In the genomic region with DNA sequence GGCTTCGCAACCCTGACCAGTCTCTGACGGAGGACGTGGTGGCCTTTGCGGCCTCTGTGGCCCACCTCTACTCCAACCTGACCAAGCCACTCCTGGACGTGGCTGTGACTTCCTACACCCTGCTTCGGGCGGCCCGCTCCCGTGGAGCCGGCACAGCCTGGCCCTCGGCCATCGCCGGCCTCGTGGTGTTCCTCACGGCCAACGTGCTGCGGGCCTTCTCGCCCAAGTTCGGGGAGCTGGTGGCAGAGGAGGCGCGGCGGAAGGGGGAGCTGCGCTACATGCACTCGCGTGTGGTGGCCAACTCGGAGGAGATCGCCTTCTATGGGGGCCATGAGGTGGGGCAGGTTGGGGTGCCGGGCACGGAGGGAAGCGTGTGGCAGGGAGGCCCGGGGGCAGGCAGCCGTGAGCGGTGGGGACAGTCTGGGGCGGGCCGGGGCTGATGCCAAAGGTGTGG, we compare ENCODE assay signal across 8 cellular contexts. TPM values are rescaled to one million over a fixed set of nuclear protein-coding genes. Genes with fewer than 3 reads are reported as not detected.
DNase-seq lines count a peak whose midpoint lies in the region; ATAC-seq and TF ChIP-seq lines count a peak whose summit lies in the region.

No MANE protein-coding gene starts in this region.

- H3K9me3 ChIP-seq in adipocyte (ENCODE audit: control insufficient read depth, low read length) (no peaks in the 10 kb centered on the region), thoracic aorta (no peaks in the 10 kb centered on the region)

- H3K27me3 ChIP-seq in adipocyte (replicated peaks; ENCODE audit: control insufficient read depth, insufficient read depth, low read length) (no peaks in the 10 kb centered on the region), thoracic aorta (replicated peaks; ENCODE audit: insufficient read depth) (no peaks in the 10 kb centered on the region)

- TF ChIP-seq CTCF in thoracic aorta (IDR thresholded peaks at IDR 0.05), result no peak

- peaks cover 22% of the 10 kb centered on the region for H3K36me3 Mint-ChIP-seq in activated CD4-positive, alpha-beta T cell treated with anti-CD3 and anti-CD28 coated beads, Interleukin-2, amount 10 ng/mL, durations not matched to agents 7 days and 5 days (ENCODE audit: low read depth)
- H3K36me3 Mint-ChIP-seq in memory B cell, result peaks cover 3% of the 10 kb centered on the region

- H3K9me3 Mint-ChIP-seq in activated CD4-positive, alpha-beta T cell treated with anti-CD3 and anti-CD28 coated beads, Interleukin-2, amount 10 ng/mL, durations not matched to agents 7 days and 5 days, result no peaks in the 10 kb centered on the region
- no peaks in the 10 kb centered on the region for H3K9me3 Mint-ChIP-seq in memory B cell

- peak overlapping the region; percentile 80 for H3K9ac ChIP-seq in adipocyte (ENCODE audit: low read length)

- POLR2A ChIA-PET in activated CD4-positive, alpha-beta T cell treated with anti-CD3 and anti-CD28 coated beads, Interleukin-2, amount 10 ng/mL, durations not matched to agents 7 days and 5 days (lab: Charles Lee), result no interaction called here

- H3K4me3 ChIP-seq in adipocyte (ENCODE audit: low read length), result peak overlapping the region; percentile 74
- peak overlapping the region; percentile 80 for H3K4me3 ChIP-seq in thoracic aorta

- CTCF ChIA-PET in activated CD4-positive, alpha-beta T cell treated with anti-CD3 and anti-CD28 coated beads, Interleukin-2, amount 10 ng/mL, durations not matched to agents 7 days and 5 days (lab: Charles Lee), result no interaction called here

- H3K36me3 ChIP-seq in adipocyte (ENCODE audit: control insufficient read depth, insufficient read depth, low read length, severe bottlenecking) (peaks cover 10% of the 10 kb centered on the region), thoracic aorta (peaks cover 3% of the 10 kb centered on the region)

- H3K4me3 Mint-ChIP-seq in activated CD4-positive, alpha-beta T cell treated with anti-CD3 and anti-CD28 coated beads, Interleukin-2, amount 10 ng/mL, durations not matched to agents 7 days and 5 days, result peak overlapping the region; percentile 48
- H3K4me3 Mint-ChIP-seq in memory B cell, result peak overlapping the region; percentile 79

- peak overlapping the region; percentile 83 to 90 for H3K27ac ChIP-seq in thoracic aorta

- H3K4me1 ChIP-seq in adipocyte (ENCODE audit: control insufficient read depth, insufficient read depth, low read length) (peaks cover 39% of the 10 kb centered on the region), thoracic aorta (ENCODE audit: control insufficient read depth in 1 of 2, low read depth in 2 of 2) (peaks cover 20 to 52% of the 10 kb centered on the region in 2 donors)

- peak overlapping the region; percentile 36 for H3K27ac Mint-ChIP-seq in activated CD4-positive, alpha-beta T cell treated with anti-CD3 and anti-CD28 coated beads, Interleukin-2, amount 10 ng/mL, durations not matched to agents 7 days and 5 days
- peak overlapping the region; percentile 89 for H3K27ac Mint-ChIP-seq in memory B cell

- H3K4me1 Mint-ChIP-seq in activated CD4-positive, alpha-beta T cell treated with anti-CD3 and anti-CD28 coated beads, Interleukin-2, amount 10 ng/mL, durations not matched to agents 7 days and 5 days, result peaks cover 32% of the 10 kb centered on the region
- peaks cover 7% of the 10 kb centered on the region for H3K4me1 Mint-ChIP-seq in memory B cell

- no peaks in the 10 kb centered on the region for H3K27me3 Mint-ChIP-seq in activated CD4-positive, alpha-beta T cell treated with anti-CD3 and anti-CD28 coated beads, Interleukin-2, amount 10 ng/mL, durations not matched to agents 7 days and 5 days
- no peaks in the 10 kb centered on the region for H3K27me3 Mint-ChIP-seq in memory B cell

- DNase-seq in activated CD4-positive, alpha-beta T cell treated with anti-CD3 and anti-CD28 coated beads, Interleukin-2, amount 10 ng/mL, durations not matched to agents 7 days and 5 days, result no peak
- DNase-seq in activated CD4-positive, alpha-beta T cell treated with anti-CD3 and anti-CD28 coated beads, Interleukin-2, amount 50 U/mL, for 4 hours, result no peak
- no peak for DNase-seq in adipocyte (ENCODE audit: low read depth)
- no peak for DNase-seq in memory B cell (ENCODE audit: low spot score in 2 of 2)
- no peak for DNase-seq in thoracic aorta (ENCODE audit: low spot score)
- no peak for DNase-seq in SIG-M5 treated with dmso at 0.1 percent for 504 hours (lab: John Stamatoyannopoulos, UW; ENCODE audit: unreplicated experiment)
- DNase-seq in HK-2 (ENCODE audit: unreplicated experiment), result no peak
- no peak for DNase-seq in NCI-H345 treated with DMSO at 0.1 percent for 48 hours (lab: John Stamatoyannopoulos, UW; ENCODE audit: unreplicated experiment)

- ATAC-seq in memory B cell (ENCODE audit: low read depth), result no peak
- no peak for ATAC-seq in thoracic aorta (ENCODE audit: insufficient number of reproducible peaks, low FRiP score, low read depth)

RNA-seq across cellular contexts. Expression of a gene that starts 1.2 kb away (rescaled TPM):
- total RNA-seq in activated CD4-positive, alpha-beta T cell treated with anti-CD3 and anti-CD28 coated beads, Interleukin-2, amount 10 ng/mL, durations not matched to agents 7 days and 5 days, result 10 to 100 TPM; 15.4 to 16.0 TPM
- 10 to 100 TPM; 24.3 to 40.6 TPM for total RNA-seq in thoracic aorta

RNA-seq across cellular contexts. Expression of a gene that starts 1.7 kb away (rescaled TPM):
- 100 to 1,000 TPM; 142 to 148 TPM for total RNA-seq in activated CD4-positive, alpha-beta T cell treated with anti-CD3 and anti-CD28 coated beads, Interleukin-2, amount 10 ng/mL, durations not matched to agents 7 days and 5 days
- 100 to 1,000 TPM in 1 of 2 donors, 10 to 100 TPM in 1; 82.7 to 104 TPM for total RNA-seq in thoracic aorta

RNA-seq across cellular contexts. Expression of a gene that starts 38.1 kb away (rescaled TPM):
- total RNA-seq in activated CD4-positive, alpha-beta T cell treated with anti-CD3 and anti-CD28 coated beads, Interleukin-2, amount 10 ng/mL, durations not matched to agents 7 days and 5 days, result under 1 TPM; 0.65 to 0.69 TPM
- total RNA-seq in thoracic aorta, result 10 to 100 TPM; 16.8 to 16.9 TPM

RNA-seq across cellular contexts. Expression of a gene that starts 38.2 kb away (rescaled TPM):
- under 1 TPM; 0.23 to 0.35 TPM for total RNA-seq in activated CD4-positive, alpha-beta T cell treated with anti-CD3 and anti-CD28 coated beads, Interleukin-2, amount 10 ng/mL, durations not matched to agents 7 days and 5 days
- 10 to 100 TPM; 40.8 to 52.2 TPM for total RNA-seq in thoracic aorta

RNA-seq across cellular contexts. Expression of a gene that starts 52.2 kb away (rescaled TPM):
- not detected for total RNA-seq in activated CD4-positive, alpha-beta T cell treated with anti-CD3 and anti-CD28 coated beads, Interleukin-2, amount 10 ng/mL, durations not matched to agents 7 days and 5 days
- 1 to 10 TPM; 1.2 to 3.2 TPM for total RNA-seq in thoracic aorta

Comparison
In these comparisons a context has a peak if more than half of its experiments do, and no peak if none do; other contexts are left out.
1. RNA of a gene that starts 38.1 kb away (total RNA-seq): 16.8 to 16.9 TPM in thoracic aorta; 0.65 to 0.69 TPM in activated CD4-positive, alpha-beta T cell treated with anti-CD3 and anti-CD28 coated beads, Interleukin-2, amount 10 ng/mL, durations not matched to agents 7 days and 5 days; every median in the first group is over 10 times any median in the second.